ENCODE assay signal across 21 cellular contexts in genomic region chr14:32524609-32525391, GRCh38.
DNase-seq lines count a peak whose midpoint lies in the region; ATAC-seq and TF ChIP-seq lines count a peak whose summit lies in the region.
"Had no signal": no experiment of that assay in that cellular context is flagged by ENCODE, and none has a peak within 500 bp of the region (broad histone marks: within the 10 kb centered on the region; RNA-seq: fewer than 3 reads in every experiment).

No MANE protein-coding gene starts in this region.

- 73% methylated on average over 3 of the region's 3 CpGs for WGBS in mammary epithelial cell (ENCODE audit: low coverage, missing lambda C conversion rate)

- in situ Hi-C loops in mammary epithelial cell (cut with MboI; ENCODE audit: low sequenced_read_pairs in 2 of 2): loop anchor here in 1 of 2 donors (25.0 kb wide), 1 partner anchor 1012 kb away; no protein-coding TSS in a partner anchor

- no peak overlapping the region for H3K4me2 ChIP-seq in mammary epithelial cell (ENCODE audit: insufficient read depth, low read depth, low read length)
- H3K4me2 ChIP-seq: KMS-11 had no signal

- peaks cover 7% of the 10 kb centered on the region for H3K9me3 Mint-ChIP-seq in MCF 10A (ENCODE audit: unreplicated experiment)
- H3K9me3 Mint-ChIP-seq in WTC11: peaks cover 8% of the 10 kb centered on the region
- H3K9me3 Mint-ChIP-seq: activated T-cell treated with anti-CD3 and anti-CD28 coated beads, Interleukin-2, amount 50 U/mL, for 4 hours had no signal

- BruUV-seq in MCF 10A (replicated peaks; lab: Mats Ljungman, UMichigan) (no TSS peak), mammary epithelial cell (replicated peaks; lab: Mats Ljungman, UMichigan) (no TSS peak)

- CTCF ChIA-PET in MCF 10A (lab: Yijun Ruan, JAX) (interaction anchor here (0.6 to 2.0 kb wide), 4 partner anchors 11 to 1442 kb away, joined by 3 to 8 read pairs (median 4); no protein-coding TSS in a partner anchor), mammary epithelial cell (lab: Charles Lee; ENCODE audit: low non-redundant PET) (no interaction called here), WTC11 (lab: Charles Lee) (interaction anchor here (2.3 kb wide), 1 partner anchor 11 kb away, joined by 11 read pairs; no protein-coding TSS in a partner anchor)

- no peaks in the 10 kb centered on the region for H3K4me1 ChIP-seq in mammary epithelial cell (ENCODE audit: insufficient read depth, low read length)
- H3K4me1 ChIP-seq: gastroesophageal sphincter, left lung had no signal

- no peaks in the 10 kb centered on the region for H3K36me3 ChIP-seq in mammary epithelial cell (ENCODE audit: insufficient read depth, low read length)
- H3K36me3 ChIP-seq: gastroesophageal sphincter, left lung, WERI-Rb-1 had no signal

- H3K27me3 Mint-ChIP-seq in MCF 10A (ENCODE audit: insufficient read depth, unreplicated experiment): no peaks in the 10 kb centered on the region
- H3K27me3 Mint-ChIP-seq in WTC11 (ENCODE audit: low read depth): no peaks in the 10 kb centered on the region; the same call in 1 of the 2 replicates
- H3K27me3 Mint-ChIP-seq: activated CD4-positive, alpha-beta memory T cell treated with anti-CD3 and anti-CD28 coated beads, Interleukin-2, amount 10 ng/mL, durations not matched to agents 7 days and 5 days; activated naive CD8-positive, alpha-beta T cell treated with anti-CD3 and anti-CD28 coated beads for 36 hours had no signal

- no peaks in the 10 kb centered on the region for H3K27me3 ChIP-seq in mammary epithelial cell (ENCODE audit: insufficient read depth, low read length)
- H3K27me3 ChIP-seq in layer of hippocampus (ENCODE audit: control insufficient read depth, insufficient read depth, low read length): no peaks in the 10 kb centered on the region
- H3K27me3 ChIP-seq: gastroesophageal sphincter, left lung had no signal

- H3K4me3 Mint-ChIP-seq in MCF 10A (ENCODE audit: unreplicated experiment) (no peak overlapping the region), WTC11 (no peak overlapping the region)
- H3K4me3 Mint-ChIP-seq: activated CD4-positive, alpha-beta memory T cell treated with anti-CD3 and anti-CD28 coated beads, Interleukin-2, amount 10 ng/mL, durations not matched to agents 7 days and 5 days; activated naive CD8-positive, alpha-beta T cell treated with anti-CD3 and anti-CD28 coated beads for 36 hours; activated T-cell treated with anti-CD3 and anti-CD28 coated beads, Interleukin-2, amount 50 U/mL, for 4 hours had no signal

- H3K27ac Mint-ChIP-seq in MCF 10A (ENCODE audit: low read depth, unreplicated experiment) (peak overlapping the region; percentile 31), WTC11 (no peak overlapping the region)
- H3K27ac Mint-ChIP-seq: activated CD4-positive, alpha-beta memory T cell treated with anti-CD3 and anti-CD28 coated beads, Interleukin-2, amount 10 ng/mL, durations not matched to agents 7 days and 5 days; activated naive CD8-positive, alpha-beta T cell treated with anti-CD3 and anti-CD28 coated beads for 36 hours had no signal

- ATAC-seq in WTC11: no peak
- ATAC-seq: activated T-cell treated with anti-CD3 and anti-CD28 coated beads, Interleukin-2, amount 50 U/mL, for 4 hours; gastroesophageal sphincter; left lung had no signal

- dilution Hi-C loops in mammary epithelial cell (cut with HindIII; ENCODE audit: low sequenced_read_pairs): no loop called here

- DNase-seq in MCF 10A (ENCODE audit: unreplicated experiment) (peak; percentile 15), mammary epithelial cell (no peak), caudate nucleus (lab: John Stamatoyannopoulos, UW) (no peak), germinal center (ENCODE audit: low spot score) (no peak), WTC11 (ENCODE audit: low spot score) (no peak), cerebellum (ENCODE audit: low spot score) (no peak)
- DNase-seq: 8988T; activated CD4-positive, alpha-beta memory T cell treated with anti-CD3 and anti-CD28 coated beads, Interleukin-2, amount 10 ng/mL, durations not matched to agents 7 days and 5 days; activated naive CD8-positive, alpha-beta T cell treated with anti-CD3 and anti-CD28 coated beads for 36 hours; activated T-cell treated with anti-CD3 and anti-CD28 coated beads, Interleukin-2, amount 50 U/mL, for 4 hours; C1 segment of cervical spinal cord; cerebellar nuclear complex; left lung; NCI-H1092; NCI-H524; stimulated activated CD4-positive, alpha-beta T cell treated with anti-CD3 and anti-CD28 coated beads, Interleukin-2, amount 100 ng/mL, for 48 hours; WERI-Rb-1 had no signal

- POLR2A ChIA-PET in MCF 10A (lab: Yijun Ruan, JAX): interaction anchor here (0.9 to 1.6 kb wide), 5 partner anchors 11 to 35 kb away, joined by 3 to 6 read pairs (median 5); no protein-coding TSS in a partner anchor
- POLR2A ChIA-PET in WTC11 (lab: Charles Lee): no interaction called here

- no peaks in the 10 kb centered on the region for H4K20me1 ChIP-seq in mammary epithelial cell (ENCODE audit: insufficient read depth, low read length)

- H3K27ac ChIP-seq in mammary epithelial cell (ENCODE audit: insufficient read depth, low read depth, low read length) (no peak overlapping the region), caudate nucleus (ENCODE audit: low read depth, low read length) (peak overlapping the region; percentile 56), layer of hippocampus (ENCODE audit: low read depth, low read length) (peak overlapping the region; percentile 59), temporal lobe (ENCODE audit: low read depth, low read length) (peak overlapping the region; percentile 91)
- H3K27ac ChIP-seq: gastroesophageal sphincter, KMS-11, left lung, WERI-Rb-1 had no signal

- H3K4me1 Mint-ChIP-seq in MCF 10A (ENCODE audit: insufficient read depth, unreplicated experiment): peaks cover 4% of the 10 kb centered on the region
- no peaks in the 10 kb centered on the region for H3K4me1 Mint-ChIP-seq in WTC11
- H3K4me1 Mint-ChIP-seq: activated CD4-positive, alpha-beta memory T cell treated with anti-CD3 and anti-CD28 coated beads, Interleukin-2, amount 10 ng/mL, durations not matched to agents 7 days and 5 days; activated naive CD8-positive, alpha-beta T cell treated with anti-CD3 and anti-CD28 coated beads for 36 hours had no signal

- H3K9me3 ChIP-seq in mammary epithelial cell (replicated peaks; ENCODE audit: insufficient read depth, low read length): no peaks in the 10 kb centered on the region
- H3K9me3 ChIP-seq: gastroesophageal sphincter, left lung had no signal

- no peak overlapping the region for H2AFZ ChIP-seq in mammary epithelial cell (ENCODE audit: low read depth, low read length)

- intact Hi-C loops in MCF 10A (cut with micrococcal nuclease) (no loop called here), mammary epithelial cell (cut with micrococcal nuclease) (no loop called here)

- H3K9ac ChIP-seq in mammary epithelial cell (ENCODE audit: insufficient read depth, low read length): no peak overlapping the region
- H3K9ac ChIP-seq: KMS-11 had no signal

- TF ChIP-seq CTCF in MCF 10A (IDR thresholded peaks at IDR 0.05; ENCODE audit: unreplicated experiment) (no peak), mammary epithelial cell (conservative IDR thresholded peaks at IDR 0.05 in 1 of 2, IDR thresholded peaks at IDR 0.05 in 1 of 2; ENCODE audit: extremely low read depth in 1 of 2, insufficient read depth in 1 of 2, low read depth in 1 of 2, low read length in 2 of 2) (no peak), WTC11 (IDR thresholded peaks at IDR 0.05) (no peak)

- H3K36me3 Mint-ChIP-seq in MCF 10A (ENCODE audit: insufficient read depth, unreplicated experiment) (no peaks in the 10 kb centered on the region), WTC11 (no peaks in the 10 kb centered on the region)
- H3K36me3 Mint-ChIP-seq: activated naive CD8-positive, alpha-beta T cell treated with anti-CD3 and anti-CD28 coated beads for 36 hours had no signal

- no peak overlapping the region for H3K4me3 ChIP-seq in mammary epithelial cell (replicated peaks in 1 of 3; ENCODE audit: insufficient read depth in 1 of 3, low read depth in 2 of 3, low read length in 3 of 3)
- H3K4me3 ChIP-seq: gastroesophageal sphincter, left lung had no signal

- no peaks in the 10 kb centered on the region for H3K79me2 ChIP-seq in mammary epithelial cell (ENCODE audit: insufficient read depth, low read length)

TF ChIP-seq in WTC11, 78 proteins besides CTCF, POLR2A, EP300 and RAD21:
- TF ChIP-seq ZNF416 (CRISPR knock-in tag; IDR thresholded peaks at IDR 0.05) (no peak), IRF2 (CRISPR knock-in tag; IDR thresholded peaks at IDR 0.05; ENCODE audit: borderline replicate concordance, low read depth) (no peak), SMAD4 (CRISPR knock-in tag; IDR thresholded peaks at IDR 0.05) (no peak), FOXP1 (CRISPR knock-in tag; IDR thresholded peaks at IDR 0.05; ENCODE audit: borderline replicate concordance) (no peak), NR1H2 (CRISPR knock-in tag; IDR thresholded peaks at IDR 0.05) (no peak), HMGA2 (CRISPR knock-in tag; IDR thresholded peaks at IDR 0.05) (no peak), RELA (CRISPR knock-in tag; IDR thresholded peaks at IDR 0.05; ENCODE audit: borderline replicate concordance) (no peak), MAX (CRISPR knock-in tag; IDR thresholded peaks at IDR 0.05) (no peak), ETV6 (CRISPR knock-in tag; IDR thresholded peaks at IDR 0.05) (no peak), ZMAT4 (CRISPR knock-in tag; IDR thresholded peaks at IDR 0.05) (no peak), FOXJ3 (CRISPR knock-in tag; IDR thresholded peaks at IDR 0.05; ENCODE audit: borderline replicate concordance) (no peak), CREB1 (CRISPR knock-in tag; IDR thresholded peaks at IDR 0.05) (no peak), TCF7 (CRISPR knock-in tag; IDR thresholded peaks at IDR 0.05; ENCODE audit: low read depth) (no peak), GRHL2 (CRISPR knock-in tag; IDR thresholded peaks at IDR 0.05; ENCODE audit: insufficient replicate concordance, severe bottlenecking) (no peak)
